1 cellular context compared by ENCODE assay signal in genomic region chr12:51047655-51048540, GRCh38.
TF ChIP-seq lines count a peak whose summit lies in the region.

LETMD1 (plus strand) TSS chr12:51048327; CDS start chr12:51048357, 30 bp downstream.

TF ChIP-seq in HepG2, 621 proteins besides CTCF, POLR2A, EP300 and RAD21 (continued from another document and continues in another):
- TF ChIP-seq, protein P1, sequence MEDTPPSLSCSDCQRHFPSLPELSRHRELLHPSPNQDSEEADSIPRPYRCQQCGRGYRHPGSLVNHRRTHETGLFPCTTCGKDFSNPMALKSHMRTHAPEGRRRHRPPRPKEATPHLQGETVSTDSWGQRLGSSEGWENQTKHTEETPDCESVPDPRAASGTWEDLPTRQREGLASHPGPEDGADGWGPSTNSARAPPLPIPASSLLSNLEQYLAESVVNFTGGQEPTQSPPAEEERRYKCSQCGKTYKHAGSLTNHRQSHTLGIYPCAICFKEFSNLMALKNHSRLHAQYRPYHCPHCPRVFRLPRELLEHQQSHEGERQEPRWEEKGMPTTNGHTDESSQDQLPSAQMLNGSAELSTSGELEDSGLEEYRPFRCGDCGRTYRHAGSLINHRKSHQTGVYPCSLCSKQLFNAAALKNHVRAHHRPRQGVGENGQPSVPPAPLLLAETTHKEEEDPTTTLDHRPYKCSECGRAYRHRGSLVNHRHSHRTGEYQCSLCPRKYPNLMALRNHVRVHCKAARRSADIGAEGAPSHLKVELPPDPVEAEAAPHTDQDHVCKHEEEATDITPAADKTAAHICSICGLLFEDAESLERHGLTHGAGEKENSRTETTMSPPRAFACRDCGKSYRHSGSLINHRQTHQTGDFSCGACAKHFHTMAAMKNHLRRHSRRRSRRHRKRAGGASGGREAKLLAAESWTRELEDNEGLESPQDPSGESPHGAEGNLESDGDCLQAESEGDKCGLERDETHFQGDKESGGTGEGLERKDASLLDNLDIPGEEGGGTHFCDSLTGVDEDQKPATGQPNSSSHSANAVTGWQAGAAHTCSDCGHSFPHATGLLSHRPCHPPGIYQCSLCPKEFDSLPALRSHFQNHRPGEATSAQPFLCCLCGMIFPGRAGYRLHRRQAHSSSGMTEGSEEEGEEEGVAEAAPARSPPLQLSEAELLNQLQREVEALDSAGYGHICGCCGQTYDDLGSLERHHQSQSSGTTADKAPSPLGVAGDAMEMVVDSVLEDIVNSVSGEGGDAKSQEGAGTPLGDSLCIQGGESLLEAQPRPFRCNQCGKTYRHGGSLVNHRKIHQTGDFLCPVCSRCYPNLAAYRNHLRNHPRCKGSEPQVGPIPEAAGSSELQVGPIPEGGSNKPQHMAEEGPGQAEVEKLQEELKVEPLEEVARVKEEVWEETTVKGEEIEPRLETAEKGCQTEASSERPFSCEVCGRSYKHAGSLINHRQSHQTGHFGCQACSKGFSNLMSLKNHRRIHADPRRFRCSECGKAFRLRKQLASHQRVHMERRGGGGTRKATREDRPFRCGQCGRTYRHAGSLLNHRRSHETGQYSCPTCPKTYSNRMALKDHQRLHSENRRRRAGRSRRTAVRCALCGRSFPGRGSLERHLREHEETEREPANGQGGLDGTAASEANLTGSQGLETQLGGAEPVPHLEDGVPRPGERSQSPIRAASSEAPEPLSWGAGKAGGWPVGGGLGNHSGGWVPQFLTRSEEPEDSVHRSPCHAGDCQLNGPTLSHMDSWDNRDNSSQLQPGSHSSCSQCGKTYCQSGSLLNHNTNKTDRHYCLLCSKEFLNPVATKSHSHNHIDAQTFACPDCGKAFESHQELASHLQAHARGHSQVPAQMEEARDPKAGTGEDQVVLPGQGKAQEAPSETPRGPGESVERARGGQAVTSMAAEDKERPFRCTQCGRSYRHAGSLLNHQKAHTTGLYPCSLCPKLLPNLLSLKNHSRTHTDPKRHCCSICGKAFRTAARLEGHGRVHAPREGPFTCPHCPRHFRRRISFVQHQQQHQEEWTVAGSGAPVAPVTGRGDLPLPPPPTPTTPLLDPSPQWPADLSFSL (CRISPR knock-in tag; IDR thresholded peaks at IDR 0.05), result no peak
- TF ChIP-seq BCLAF1 (IDR thresholded peaks at IDR 0.05) (no peak), ATRX (CRISPR knock-in tag; IDR thresholded peaks at IDR 0.05; ENCODE audit: borderline replicate concordance) (no peak), SOX5 (CRISPR knock-in tag; IDR thresholded peaks at IDR 0.05; ENCODE audit: borderline replicate concordance) (0 out of 2 replicates have a peak, but pooled peaks have one; percentile 36), CREB1 (IDR thresholded peaks at IDR 0.05) (no peak), CREB1 (CRISPR knock-in tag; IDR thresholded peaks at IDR 0.05) (peak; percentile 83), SMAD9 (CRISPR knock-in tag; IDR thresholded peaks at IDR 0.05) (no peak), JARID2 (CRISPR knock-in tag; IDR thresholded peaks at IDR 0.05; ENCODE audit: insufficient replicate concordance) (no peak), MEF2D (CRISPR knock-in tag; IDR thresholded peaks at IDR 0.05) (no peak; the same call in 1 of the 2 replicates), ETV5 (CRISPR knock-in tag; IDR thresholded peaks at IDR 0.05; ENCODE audit: borderline replicate concordance) (peak; percentile 70; the same call in 1 of the 2 replicates), ZBTB21 (CRISPR knock-in tag; IDR thresholded peaks at IDR 0.05) (peak; percentile 42; the same call in 1 of the 2 replicates), MEIS1 (CRISPR knock-in tag; IDR thresholded peaks at IDR 0.05; ENCODE audit: borderline replicate concordance) (no peak), ZNF674 (CRISPR knock-in tag; IDR thresholded peaks at IDR 0.05; ENCODE audit: low read depth) (no peak), ZNF652 (CRISPR knock-in tag; IDR thresholded peaks at IDR 0.05; ENCODE audit: borderline replicate concordance, low read depth) (peak; percentile 15; the same call in 1 of the 2 replicates), TFE3 (CRISPR knock-in tag; IDR thresholded peaks at IDR 0.05) (0 out of 2 replicates have a peak, but pooled peaks have one; percentile 12), ZMYM2 (CRISPR knock-in tag; IDR thresholded peaks at IDR 0.05) (peak; percentile 58; the same call in 1 of the 2 replicates), NFIC (IDR thresholded peaks at IDR 0.05; ENCODE audit: low read length) (no peak), POLR2G (IDR thresholded peaks at IDR 0.05; ENCODE audit: low read depth, low read length) (peak; percentile 88), ZNF12 (CRISPR knock-in tag; IDR thresholded peaks at IDR 0.05) (peak; percentile 43; the same call in 1 of the 2 replicates), KLF12 (CRISPR knock-in tag; IDR thresholded peaks at IDR 0.05; ENCODE audit: borderline replicate concordance) (0 out of 2 replicates have a peak, but pooled peaks have one; percentile 67), THAP11 (CRISPR knock-in tag; IDR thresholded peaks at IDR 0.05) (peak; percentile 89), TBX3 (IDR thresholded peaks at IDR 0.05; ENCODE audit: borderline replicate concordance) (no peak; the same call in 1 of the 2 replicates), ZSCAN12 (CRISPR knock-in tag; IDR thresholded peaks at IDR 0.05) (peak; percentile 80; the same call in 1 of the 2 replicates), EZH2 (conservative IDR thresholded peaks at IDR 0.05; ENCODE audit: low read depth, low read length) (no peak), E2F5 (CRISPR knock-in tag; conservative IDR thresholded peaks at IDR 0.05) (0 out of 2 replicates have a peak, but pooled peaks have one; percentile 11), MLXIP (CRISPR knock-in tag; IDR thresholded peaks at IDR 0.05; ENCODE audit: borderline replicate concordance) (no peak), ZNF891 (CRISPR knock-in tag; IDR thresholded peaks at IDR 0.05) (no peak)
- TF ChIP-seq, protein P2, sequence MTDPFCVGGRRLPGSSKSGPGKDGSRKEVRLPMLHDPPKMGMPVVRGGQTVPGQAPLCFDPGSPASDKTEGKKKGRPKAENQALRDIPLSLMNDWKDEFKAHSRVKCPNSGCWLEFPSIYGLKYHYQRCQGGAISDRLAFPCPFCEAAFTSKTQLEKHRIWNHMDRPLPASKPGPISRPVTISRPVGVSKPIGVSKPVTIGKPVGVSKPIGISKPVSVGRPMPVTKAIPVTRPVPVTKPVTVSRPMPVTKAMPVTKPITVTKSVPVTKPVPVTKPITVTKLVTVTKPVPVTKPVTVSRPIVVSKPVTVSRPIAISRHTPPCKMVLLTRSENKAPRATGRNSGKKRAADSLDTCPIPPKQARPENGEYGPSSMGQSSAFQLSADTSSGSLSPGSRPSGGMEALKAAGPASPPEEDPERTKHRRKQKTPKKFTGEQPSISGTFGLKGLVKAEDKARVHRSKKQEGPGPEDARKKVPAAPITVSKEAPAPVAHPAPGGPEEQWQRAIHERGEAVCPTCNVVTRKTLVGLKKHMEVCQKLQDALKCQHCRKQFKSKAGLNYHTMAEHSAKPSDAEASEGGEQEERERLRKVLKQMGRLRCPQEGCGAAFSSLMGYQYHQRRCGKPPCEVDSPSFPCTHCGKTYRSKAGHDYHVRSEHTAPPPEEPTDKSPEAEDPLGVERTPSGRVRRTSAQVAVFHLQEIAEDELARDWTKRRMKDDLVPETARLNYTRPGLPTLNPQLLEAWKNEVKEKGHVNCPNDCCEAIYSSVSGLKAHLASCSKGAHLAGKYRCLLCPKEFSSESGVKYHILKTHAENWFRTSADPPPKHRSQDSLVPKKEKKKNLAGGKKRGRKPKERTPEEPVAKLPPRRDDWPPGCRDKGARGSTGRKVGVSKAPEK (CRISPR knock-in tag; IDR thresholded peaks at IDR 0.05; ENCODE audit: borderline replicate concordance), result no peak
- TF ChIP-seq, protein P3, sequence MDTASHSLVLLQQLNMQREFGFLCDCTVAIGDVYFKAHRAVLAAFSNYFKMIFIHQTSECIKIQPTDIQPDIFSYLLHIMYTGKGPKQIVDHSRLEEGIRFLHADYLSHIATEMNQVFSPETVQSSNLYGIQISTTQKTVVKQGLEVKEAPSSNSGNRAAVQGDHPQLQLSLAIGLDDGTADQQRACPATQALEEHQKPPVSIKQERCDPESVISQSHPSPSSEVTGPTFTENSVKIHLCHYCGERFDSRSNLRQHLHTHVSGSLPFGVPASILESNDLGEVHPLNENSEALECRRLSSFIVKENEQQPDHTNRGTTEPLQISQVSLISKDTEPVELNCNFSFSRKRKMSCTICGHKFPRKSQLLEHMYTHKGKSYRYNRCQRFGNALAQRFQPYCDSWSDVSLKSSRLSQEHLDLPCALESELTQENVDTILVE (CRISPR knock-in tag; IDR thresholded peaks at IDR 0.05), result peak; percentile 23; the same call in 1 of the 2 replicates
- TF ChIP-seq, protein P4, sequence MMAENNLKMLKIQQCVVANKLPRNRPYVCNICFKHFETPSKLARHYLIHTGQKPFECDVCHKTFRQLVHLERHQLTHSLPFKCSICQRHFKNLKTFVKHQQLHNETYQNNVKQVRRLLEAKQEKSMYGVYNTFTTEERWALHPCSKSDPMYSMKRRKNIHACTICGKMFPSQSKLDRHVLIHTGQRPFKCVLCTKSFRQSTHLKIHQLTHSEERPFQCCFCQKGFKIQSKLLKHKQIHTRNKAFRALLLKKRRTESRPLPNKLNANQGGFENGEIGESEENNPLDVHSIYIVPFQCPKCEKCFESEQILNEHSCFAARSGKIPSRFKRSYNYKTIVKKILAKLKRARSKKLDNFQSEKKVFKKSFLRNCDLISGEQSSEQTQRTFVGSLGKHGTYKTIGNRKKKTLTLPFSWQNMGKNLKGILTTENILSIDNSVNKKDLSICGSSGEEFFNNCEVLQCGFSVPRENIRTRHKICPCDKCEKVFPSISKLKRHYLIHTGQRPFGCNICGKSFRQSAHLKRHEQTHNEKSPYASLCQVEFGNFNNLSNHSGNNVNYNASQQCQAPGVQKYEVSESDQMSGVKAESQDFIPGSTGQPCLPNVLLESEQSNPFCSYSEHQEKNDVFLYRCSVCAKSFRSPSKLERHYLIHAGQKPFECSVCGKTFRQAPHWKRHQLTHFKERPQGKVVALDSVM (CRISPR knock-in tag; IDR thresholded peaks at IDR 0.05), result peak; percentile 74
